Comparison of ENCODE assay signal across 1 cellular context in genomic region chr1:218516526-218516925, GRCh38.
TF ChIP-seq lines count a peak whose summit lies in the region.

No MANE protein-coding gene starts in this region.

TF ChIP-seq in WTC11, 78 proteins besides CTCF, POLR2A, EP300 and RAD21:
- TF ChIP-seq E2F5 (CRISPR knock-in tag; IDR thresholded peaks at IDR 0.05) (no peak), GABPB1 (CRISPR knock-in tag; IDR thresholded peaks at IDR 0.05) (no peak), ZNF416 (CRISPR knock-in tag; IDR thresholded peaks at IDR 0.05) (no peak), AFF4 (CRISPR knock-in tag; IDR thresholded peaks at IDR 0.05; ENCODE audit: borderline replicate concordance) (no peak)
